ENCODE assay signal across 3 cellular contexts in the genomic region with DNA sequence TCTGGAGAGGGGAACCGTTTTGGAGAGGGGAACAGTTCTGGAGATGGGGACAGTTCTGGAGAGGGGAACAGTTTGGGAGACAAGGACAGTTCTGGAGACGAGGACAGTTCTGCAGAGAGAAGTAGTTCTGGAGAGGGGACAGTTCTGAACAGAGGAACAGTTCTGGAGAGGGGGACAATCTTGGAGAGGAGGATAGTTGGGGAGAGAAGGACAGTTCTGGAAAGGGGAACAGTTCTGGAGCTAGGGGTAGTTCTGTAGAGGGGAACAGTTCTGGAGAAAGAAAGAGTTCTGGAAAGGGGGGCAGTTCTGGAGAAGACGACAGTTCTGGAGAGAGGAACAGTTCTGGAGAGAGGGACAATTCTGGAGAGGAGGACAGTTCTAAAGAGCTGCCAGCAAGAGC.
"Had no signal": no experiment of that assay in that cellular context is flagged by ENCODE, and none has a peak within 500 bp of the region (broad histone marks: within the 10 kb centered on the region; RNA-seq: fewer than 3 reads in every experiment).

No MANE protein-coding gene starts in this region.

- DNase-seq: GDM1, GF-D8 had no signal

- ATAC-seq: GM12878 had no signal
